Comparison of ENCODE assay signal across 8 cellular contexts in genomic region chr1:66533804-66534745, GRCh38. TPM values are rescaled to one million over a fixed set of nuclear protein-coding genes. Genes with fewer than 3 reads are reported as not detected.
DNase-seq lines count a peak whose midpoint lies in the region; ATAC-seq and TF ChIP-seq lines count a peak whose summit lies in the region.

Gene SGIP1, plus strand, starts transcription at chr1:66534153. Its CDS starts 206 bp downstream, at chr1:66534359.

- peaks cover 9 to 43% of the 10 kb centered on the region in 2 donors for H3K27me3 ChIP-seq in left lung

- no peaks in the 10 kb centered on the region for H3K36me3 Mint-ChIP-seq in stimulated activated memory B cell treated with anti-CD40 and anti-IgM and Interleukin-4, amounts not matched to agents 10 μg/mL and 1 μg/mL and 100 μg/mL, for 72 hours

- in situ Hi-C loops in GM13976 (cut with MboI; ENCODE audit: low sequenced_read_pairs, unreplicated experiment): no loop called here

- peak within 1 kb of the TSS; percentile 75 for H3K27ac Mint-ChIP-seq in stimulated activated memory B cell treated with anti-CD40 and anti-IgM and Interleukin-4, amounts not matched to agents 10 μg/mL and 1 μg/mL and 100 μg/mL, for 72 hours

- peak within 1 kb of the TSS; percentile 69 for H3K4me3 Mint-ChIP-seq in stimulated activated memory B cell treated with anti-CD40 and anti-IgM and Interleukin-4, amounts not matched to agents 10 μg/mL and 1 μg/mL and 100 μg/mL, for 72 hours

- peaks cover 4 to 17% of the 10 kb centered on the region in 2 donors for H3K4me1 ChIP-seq in left lung

- ATAC-seq in left lung: peak; percentile 91
- ATAC-seq in stimulated activated memory B cell treated with anti-CD40 and anti-IgM and Interleukin-4, amounts not matched to agents 10 μg/mL and 1 μg/mL and 100 μg/mL, for 72 hours: no peak
- no peak for ATAC-seq in GM18909 (IDR thresholded peaks at IDR 0.05; ENCODE audit: poor library complexity, unreplicated experiment)
- ATAC-seq in GM18519 (IDR thresholded peaks at IDR 0.05; ENCODE audit: low FRiP score, unreplicated experiment): no peak

- peak within 1 kb of the TSS; percentile 26 to 30 for H3K4me3 ChIP-seq in left lung

- peak within 1 kb of the TSS; percentile 55 to 71 for H3K27ac ChIP-seq in left lung

- no peaks in the 10 kb centered on the region for H3K9me3 Mint-ChIP-seq in stimulated activated memory B cell treated with anti-CD40 and anti-IgM and Interleukin-4, amounts not matched to agents 10 μg/mL and 1 μg/mL and 100 μg/mL, for 72 hours

- no peaks in the 10 kb centered on the region for H3K9me3 ChIP-seq in left lung

- H3K36me3 ChIP-seq in left lung: no peaks in the 10 kb centered on the region

- peaks cover 56% of the 10 kb centered on the region for H3K27me3 Mint-ChIP-seq in stimulated activated memory B cell treated with anti-CD40 and anti-IgM and Interleukin-4, amounts not matched to agents 10 μg/mL and 1 μg/mL and 100 μg/mL, for 72 hours

- intact Hi-C loops in left lung (cut with DNase I): no loop called here

- H3K4me1 Mint-ChIP-seq in stimulated activated memory B cell treated with anti-CD40 and anti-IgM and Interleukin-4, amounts not matched to agents 10 μg/mL and 1 μg/mL and 100 μg/mL, for 72 hours: peaks cover 21% of the 10 kb centered on the region

- TF ChIP-seq CTCF in GM13976 (IDR thresholded peaks at IDR 0.05; ENCODE audit: borderline replicate concordance, control extremely low read depth, extremely low read depth, insufficient read depth, missing control alignments) (no peak), left lung (IDR thresholded peaks at IDR 0.05) (no peak)

- DNase-seq in GM13976 (ENCODE audit: low spot score): peak; percentile 31
- peak; percentile 72 for DNase-seq in OCI-M1 (lab: John Stamatoyannopoulos, UW)
- peak; percentile 71 for DNase-seq in ecto neural progenitor cell (ENCODE audit: low spot score)
- DNase-seq in left lung: peak in 1 of 2 donors; percentile 57
- no peak for DNase-seq in foreskin melanocyte

RNA-seq across cellular contexts. Expression of gene SGIP1, which starts in this region (rescaled TPM):
- 1 to 10 TPM; 6.8 to 7.1 TPM for total RNA-seq in left lung
